In genomic region chr9:125889524-125890473, GRCh38 we compare ENCODE assay signal across 8 cellular contexts.
DNase-seq lines count a peak whose midpoint lies in the region; ATAC-seq and TF ChIP-seq lines count a peak whose summit lies in the region.

No MANE protein-coding gene starts in this region.

- H3K36me3 ChIP-seq in SK-N-MC (ENCODE audit: insufficient read depth, low read length) (no peaks in the 10 kb centered on the region), adipocyte (ENCODE audit: control insufficient read depth, insufficient read depth, low read length, severe bottlenecking) (no peaks in the 10 kb centered on the region), heart left ventricle (no peaks in the 10 kb centered on the region), ovary (no peaks in the 10 kb centered on the region), uterus (no peaks in the 10 kb centered on the region)

- no peak for TF ChIP-seq EP300 in ovary (IDR thresholded peaks at IDR 0.05)

- no peaks in the 10 kb centered on the region for H3K27me3 ChIP-seq in adipocyte (replicated peaks; ENCODE audit: control insufficient read depth, insufficient read depth, low read length)
- peaks cover 0 to 6% (median 0%) of the 10 kb centered on the region in 9 donors for H3K27me3 ChIP-seq in heart left ventricle
- H3K27me3 ChIP-seq in ovary = no peaks in the 10 kb centered on the region
- H3K27me3 ChIP-seq in uterus = no peaks in the 10 kb centered on the region

- ATAC-seq in HG02852 (IDR thresholded peaks at IDR 0.05; ENCODE audit: unreplicated experiment) (peak; percentile 50), heart left ventricle (peak; percentile 53 to 86 (median 74)), GM19035 (IDR thresholded peaks at IDR 0.05; ENCODE audit: unreplicated experiment) (no peak)

- TF ChIP-seq CTCF in heart left ventricle (IDR thresholded peaks at IDR 0.05) = no peak
- no peak for TF ChIP-seq CTCF in ovary (IDR thresholded peaks at IDR 0.05)
- no peak for TF ChIP-seq CTCF in uterus (IDR thresholded peaks at IDR 0.05)

- H3K4me3 ChIP-seq in SK-N-MC = peak overlapping the region; percentile 75
- H3K4me3 ChIP-seq in adipocyte (ENCODE audit: low read length) = peak overlapping the region; percentile 84
- H3K4me3 ChIP-seq in heart left ventricle = peak overlapping the region; percentile 29 to 69 (median 60)
- peak overlapping the region; percentile 49 for H3K4me3 ChIP-seq in ovary
- H3K4me3 ChIP-seq in uterus = peak overlapping the region; percentile 38 to 46

- peak; percentile 72 for DNase-seq in DMS79 treated with DMSO at 0.1 percent for 48 hours (lab: John Stamatoyannopoulos, UW)
- DNase-seq in SK-N-MC (ENCODE audit: low read depth, low spot score) = no peak
- peak; percentile 75 for DNase-seq in adipocyte (ENCODE audit: low read depth)
- DNase-seq in heart left ventricle = peak; percentile 39 to 62 (median 50)
- peak; percentile 41 to 72 (median 63) for DNase-seq in ovary
- DNase-seq in uterus = peak; percentile 11 to 17

- 1% methylated on average over 42 to 70 of the region's 70 CpGs for WGBS in heart left ventricle, 4 donors
- WGBS in ovary, 3 donors = 1 to 8% (median 2%) methylated on average over 21 to 70 of the region's 70 CpGs

- H3K9me3 ChIP-seq in SK-N-MC (ENCODE audit: low read depth, low read length) (no peaks in the 10 kb centered on the region), adipocyte (ENCODE audit: control insufficient read depth, low read length) (no peaks in the 10 kb centered on the region), heart left ventricle (no peaks in the 10 kb centered on the region), ovary (no peaks in the 10 kb centered on the region), uterus (no peaks in the 10 kb centered on the region)

- TF ChIP-seq POLR2A in heart left ventricle (IDR thresholded peaks at IDR 0.05) = no peak
- no peak for TF ChIP-seq POLR2A in ovary (IDR thresholded peaks at IDR 0.05)
- no peak for TF ChIP-seq POLR2A in uterus (IDR thresholded peaks at IDR 0.05)

- H3K4me1 ChIP-seq in adipocyte (ENCODE audit: control insufficient read depth, insufficient read depth, low read length) (peaks cover 23% of the 10 kb centered on the region), heart left ventricle (peaks cover 0 to 45% (median 22%) of the 10 kb centered on the region in 12 donors), ovary (ENCODE audit: insufficient read depth) (no peaks in the 10 kb centered on the region), uterus (no peaks in the 10 kb centered on the region)

- intact Hi-C loops in heart left ventricle (cut with DNase I) = loop anchor here in 9 of 10 donors (5.0 to 10.0 kb wide), 3 partner anchors 135 to 142 kb away; partner anchors contain the start of gene PBX3 (in 7 of the 9)
- intact Hi-C loops in ovary (cut with DNase I) = loop anchor here in 2 of 4 donors (1.0 to 5.0 kb wide), 2 partner anchors 16 to 142 kb away; partner anchors contain the start of gene PBX3 (in 2 of the 2)
- intact Hi-C loops in uterus (cut with DNase I; ENCODE audit: low total_unique reads) = no loop called here

- H3K9ac ChIP-seq in SK-N-MC (ENCODE audit: insufficient read length) (peak overlapping the region; percentile 58), adipocyte (ENCODE audit: low read length) (peak overlapping the region; percentile 88)

- H3K27ac ChIP-seq in SK-N-MC = no peak overlapping the region; the same call in 1 of the 2 replicates
- peak overlapping the region; percentile 3 to 85 (median 72) for H3K27ac ChIP-seq in heart left ventricle
- peak overlapping the region; percentile 64 to 83 for H3K27ac ChIP-seq in ovary
- H3K27ac ChIP-seq in uterus = peak overlapping the region; percentile 47 to 76
